ENCODE assay signal across 1 cellular context in the genomic region with DNA sequence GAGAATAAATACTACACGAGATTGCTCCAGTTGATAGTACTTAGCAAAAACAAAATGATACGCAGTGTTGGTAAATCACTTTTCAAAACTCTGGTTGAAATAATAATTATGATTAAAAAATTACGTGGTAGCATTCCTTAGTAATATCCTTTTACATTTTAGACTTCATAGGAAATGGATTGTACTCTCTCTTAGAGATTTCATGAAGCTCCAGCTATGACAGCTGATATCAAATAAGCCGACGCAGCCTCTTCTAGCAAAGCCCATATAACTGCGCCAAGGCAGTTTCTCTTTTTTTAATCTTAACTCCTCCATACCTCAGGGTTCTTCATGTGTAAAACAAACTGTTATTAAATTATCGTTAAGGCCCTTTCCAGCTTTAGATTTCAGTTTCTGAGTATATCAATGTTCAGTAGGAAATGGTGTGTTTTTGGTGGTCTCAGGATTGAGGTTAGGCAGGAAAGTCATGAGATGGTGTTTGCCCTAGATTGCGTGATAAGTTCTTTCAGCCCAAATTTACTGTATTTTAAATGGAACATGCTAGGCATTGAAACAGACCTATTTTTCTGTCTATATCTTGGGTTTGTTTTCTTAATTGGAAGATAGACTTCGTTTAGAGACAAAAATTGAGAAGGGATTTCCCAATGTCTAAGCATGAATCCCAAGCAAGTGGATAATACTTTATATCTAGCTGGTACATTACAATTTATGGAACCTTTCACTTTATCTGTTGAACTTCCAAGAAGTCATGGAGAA.
TF ChIP-seq lines count a peak whose summit lies in the region.

No MANE protein-coding gene starts in this region.

TF ChIP-seq in HepG2, 621 proteins besides CTCF, POLR2A, EP300 and RAD21:
- no peak for TF ChIP-seq HOXA3 (CRISPR knock-in tag; IDR thresholded peaks at IDR 0.05)
- TF ChIP-seq NFYC (CRISPR knock-in tag; IDR thresholded peaks at IDR 0.05): no peak
- TF ChIP-seq KDM4B (CRISPR knock-in tag; IDR thresholded peaks at IDR 0.05): no peak
- TF ChIP-seq ZNF746 (CRISPR knock-in tag; IDR thresholded peaks at IDR 0.05): no peak
- no peak for TF ChIP-seq ZBTB20 (CRISPR knock-in tag; IDR thresholded peaks at IDR 0.05; ENCODE audit: borderline replicate concordance, low read depth)
- TF ChIP-seq, protein P1, sequence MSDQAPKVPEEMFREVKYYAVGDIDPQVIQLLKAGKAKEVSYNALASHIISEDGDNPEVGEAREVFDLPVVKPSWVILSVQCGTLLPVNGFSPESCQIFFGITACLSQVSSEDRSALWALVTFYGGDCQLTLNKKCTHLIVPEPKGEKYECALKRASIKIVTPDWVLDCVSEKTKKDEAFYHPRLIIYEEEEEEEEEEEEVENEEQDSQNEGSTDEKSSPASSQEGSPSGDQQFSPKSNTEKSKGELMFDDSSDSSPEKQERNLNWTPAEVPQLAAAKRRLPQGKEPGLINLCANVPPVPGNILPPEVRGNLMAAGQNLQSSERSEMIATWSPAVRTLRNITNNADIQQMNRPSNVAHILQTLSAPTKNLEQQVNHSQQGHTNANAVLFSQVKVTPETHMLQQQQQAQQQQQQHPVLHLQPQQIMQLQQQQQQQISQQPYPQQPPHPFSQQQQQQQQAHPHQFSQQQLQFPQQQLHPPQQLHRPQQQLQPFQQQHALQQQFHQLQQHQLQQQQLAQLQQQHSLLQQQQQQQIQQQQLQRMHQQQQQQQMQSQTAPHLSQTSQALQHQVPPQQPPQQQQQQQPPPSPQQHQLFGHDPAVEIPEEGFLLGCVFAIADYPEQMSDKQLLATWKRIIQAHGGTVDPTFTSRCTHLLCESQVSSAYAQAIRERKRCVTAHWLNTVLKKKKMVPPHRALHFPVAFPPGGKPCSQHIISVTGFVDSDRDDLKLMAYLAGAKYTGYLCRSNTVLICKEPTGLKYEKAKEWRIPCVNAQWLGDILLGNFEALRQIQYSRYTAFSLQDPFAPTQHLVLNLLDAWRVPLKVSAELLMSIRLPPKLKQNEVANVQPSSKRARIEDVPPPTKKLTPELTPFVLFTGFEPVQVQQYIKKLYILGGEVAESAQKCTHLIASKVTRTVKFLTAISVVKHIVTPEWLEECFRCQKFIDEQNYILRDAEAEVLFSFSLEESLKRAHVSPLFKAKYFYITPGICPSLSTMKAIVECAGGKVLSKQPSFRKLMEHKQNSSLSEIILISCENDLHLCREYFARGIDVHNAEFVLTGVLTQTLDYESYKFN (CRISPR knock-in tag; conservative IDR thresholded peaks at IDR 0.05): no peak
- TF ChIP-seq CCAR2 (optimal IDR thresholded peaks at IDR 0.05; ENCODE audit: low read depth, low read length): no peak
- TF ChIP-seq MIER3 (CRISPR knock-in tag; IDR thresholded peaks at IDR 0.05; ENCODE audit: borderline replicate concordance): no peak
- no peak for TF ChIP-seq NR1H2 (CRISPR knock-in tag; IDR thresholded peaks at IDR 0.05; ENCODE audit: borderline replicate concordance, low read depth)
- no peak for TF ChIP-seq RORA (CRISPR knock-in tag; IDR thresholded peaks at IDR 0.05)
- TF ChIP-seq ZNF317 (CRISPR knock-in tag; IDR thresholded peaks at IDR 0.05): no peak
- TF ChIP-seq TEAD3 (CRISPR knock-in tag; optimal IDR thresholded peaks at IDR 0.05; ENCODE audit: borderline replicate concordance): no peak
- TF ChIP-seq WIZ (CRISPR knock-in tag; IDR thresholded peaks at IDR 0.05): no peak
- TF ChIP-seq, protein P2, sequence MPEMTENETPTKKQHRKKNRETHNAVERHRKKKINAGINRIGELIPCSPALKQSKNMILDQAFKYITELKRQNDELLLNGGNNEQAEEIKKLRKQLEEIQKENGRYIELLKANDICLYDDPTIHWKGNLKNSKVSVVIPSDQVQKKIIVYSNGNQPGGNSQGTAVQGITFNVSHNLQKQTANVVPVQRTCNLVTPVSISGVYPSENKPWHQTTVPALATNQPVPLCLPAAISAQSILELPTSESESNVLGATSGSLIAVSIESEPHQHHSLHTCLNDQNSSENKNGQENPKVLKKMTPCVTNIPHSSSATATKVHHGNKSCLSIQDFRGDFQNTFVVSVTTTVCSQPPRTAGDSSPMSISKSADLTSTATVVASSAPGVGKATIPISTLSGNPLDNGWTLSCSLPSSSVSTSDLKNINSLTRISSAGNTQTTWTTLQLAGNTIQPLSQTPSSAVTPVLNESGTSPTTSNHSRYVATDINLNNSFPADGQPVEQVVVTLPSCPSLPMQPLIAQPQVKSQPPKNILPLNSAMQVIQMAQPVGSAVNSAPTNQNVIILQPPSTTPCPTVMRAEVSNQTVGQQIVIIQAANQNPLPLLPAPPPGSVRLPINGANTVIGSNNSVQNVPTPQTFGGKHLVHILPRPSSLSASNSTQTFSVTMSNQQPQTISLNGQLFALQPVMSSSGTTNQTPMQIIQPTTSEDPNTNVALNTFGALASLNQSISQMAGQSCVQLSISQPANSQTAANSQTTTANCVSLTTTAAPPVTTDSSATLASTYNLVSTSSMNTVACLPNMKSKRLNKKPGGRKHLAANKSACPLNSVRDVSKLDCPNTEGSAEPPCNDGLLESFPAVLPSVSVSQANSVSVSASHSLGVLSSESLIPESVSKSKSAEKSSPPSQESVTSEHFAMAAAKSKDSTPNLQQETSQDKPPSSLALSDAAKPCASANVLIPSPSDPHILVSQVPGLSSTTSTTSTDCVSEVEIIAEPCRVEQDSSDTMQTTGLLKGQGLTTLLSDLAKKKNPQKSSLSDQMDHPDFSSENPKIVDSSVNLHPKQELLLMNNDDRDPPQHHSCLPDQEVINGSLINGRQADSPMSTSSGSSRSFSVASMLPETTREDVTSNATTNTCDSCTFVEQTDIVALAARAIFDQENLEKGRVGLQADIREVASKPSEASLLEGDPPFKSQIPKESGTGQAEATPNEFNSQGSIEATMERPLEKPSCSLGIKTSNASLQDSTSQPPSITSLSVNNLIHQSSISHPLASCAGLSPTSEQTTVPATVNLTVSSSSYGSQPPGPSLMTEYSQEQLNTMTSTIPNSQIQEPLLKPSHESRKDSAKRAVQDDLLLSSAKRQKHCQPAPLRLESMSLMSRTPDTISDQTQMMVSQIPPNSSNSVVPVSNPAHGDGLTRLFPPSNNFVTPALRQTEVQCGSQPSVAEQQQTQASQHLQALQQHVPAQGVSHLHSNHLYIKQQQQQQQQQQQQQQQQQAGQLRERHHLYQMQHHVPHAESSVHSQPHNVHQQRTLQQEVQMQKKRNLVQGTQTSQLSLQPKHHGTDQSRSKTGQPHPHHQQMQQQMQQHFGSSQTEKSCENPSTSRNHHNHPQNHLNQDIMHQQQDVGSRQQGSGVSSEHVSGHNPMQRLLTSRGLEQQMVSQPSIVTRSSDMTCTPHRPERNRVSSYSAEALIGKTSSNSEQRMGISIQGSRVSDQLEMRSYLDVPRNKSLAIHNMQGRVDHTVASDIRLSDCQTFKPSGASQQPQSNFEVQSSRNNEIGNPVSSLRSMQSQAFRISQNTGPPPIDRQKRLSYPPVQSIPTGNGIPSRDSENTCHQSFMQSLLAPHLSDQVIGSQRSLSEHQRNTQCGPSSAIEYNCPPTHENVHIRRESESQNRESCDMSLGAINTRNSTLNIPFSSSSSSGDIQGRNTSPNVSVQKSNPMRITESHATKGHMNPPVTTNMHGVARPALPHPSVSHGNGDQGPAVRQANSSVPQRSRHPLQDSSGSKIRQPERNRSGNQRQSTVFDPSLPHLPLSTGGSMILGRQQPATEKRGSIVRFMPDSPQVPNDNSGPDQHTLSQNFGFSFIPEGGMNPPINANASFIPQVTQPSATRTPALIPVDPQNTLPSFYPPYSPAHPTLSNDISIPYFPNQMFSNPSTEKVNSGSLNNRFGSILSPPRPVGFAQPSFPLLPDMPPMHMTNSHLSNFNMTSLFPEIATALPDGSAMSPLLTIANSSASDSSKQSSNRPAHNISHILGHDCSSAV (CRISPR knock-in tag; IDR thresholded peaks at IDR 0.05; ENCODE audit: borderline replicate concordance): 0 out of 2 replicates have a peak, but pooled peaks have one; percentile 40
- TF ChIP-seq ZKSCAN8 (CRISPR knock-in tag; IDR thresholded peaks at IDR 0.05; ENCODE audit: borderline replicate concordance): 0 out of 2 replicates have a peak, but pooled peaks have one; percentile 11
- TF ChIP-seq NR2F1 (CRISPR knock-in tag; IDR thresholded peaks at IDR 0.05): 0 out of 4 replicates have a peak, but pooled peaks of 1 of the 2 experiments have one; percentile 6
- TF ChIP-seq CBX2 (IDR thresholded peaks at IDR 0.05; ENCODE audit: low read depth, low read length): peak; percentile 99
- TF ChIP-seq CBX2 (CRISPR knock-in tag; IDR thresholded peaks at IDR 0.05; ENCODE audit: low read depth): no peak
- no peak for TF ChIP-seq ZMYM3 (CRISPR knock-in tag; IDR thresholded peaks at IDR 0.05)
- TF ChIP-seq ELF4 (CRISPR knock-in tag; IDR thresholded peaks at IDR 0.05; ENCODE audit: borderline replicate concordance): 0 out of 2 replicates have a peak, but pooled peaks have one; percentile 3
- no peak for TF ChIP-seq ZNF431 (CRISPR knock-in tag; IDR thresholded peaks at IDR 0.05; ENCODE audit: borderline replicate concordance, low read depth)
- TF ChIP-seq ZSCAN9 (CRISPR knock-in tag; IDR thresholded peaks at IDR 0.05; ENCODE audit: borderline replicate concordance): 0 out of 2 replicates have a peak, but pooled peaks have one; percentile 3
- TF ChIP-seq, protein P3, sequence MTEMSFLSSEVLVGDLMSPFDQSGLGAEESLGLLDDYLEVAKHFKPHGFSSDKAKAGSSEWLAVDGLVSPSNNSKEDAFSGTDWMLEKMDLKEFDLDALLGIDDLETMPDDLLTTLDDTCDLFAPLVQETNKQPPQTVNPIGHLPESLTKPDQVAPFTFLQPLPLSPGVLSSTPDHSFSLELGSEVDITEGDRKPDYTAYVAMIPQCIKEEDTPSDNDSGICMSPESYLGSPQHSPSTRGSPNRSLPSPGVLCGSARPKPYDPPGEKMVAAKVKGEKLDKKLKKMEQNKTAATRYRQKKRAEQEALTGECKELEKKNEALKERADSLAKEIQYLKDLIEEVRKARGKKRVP (CRISPR knock-in tag; IDR thresholded peaks at IDR 0.05): 0 out of 4 replicates have a peak, but pooled peaks of 1 of the 2 experiments have one; percentile 45
- no peak for TF ChIP-seq PCBP1 (IDR thresholded peaks at IDR 0.05; ENCODE audit: borderline replicate concordance, low read depth, low read length)
